8 cellular contexts compared by ENCODE assay signal in the genomic region with DNA sequence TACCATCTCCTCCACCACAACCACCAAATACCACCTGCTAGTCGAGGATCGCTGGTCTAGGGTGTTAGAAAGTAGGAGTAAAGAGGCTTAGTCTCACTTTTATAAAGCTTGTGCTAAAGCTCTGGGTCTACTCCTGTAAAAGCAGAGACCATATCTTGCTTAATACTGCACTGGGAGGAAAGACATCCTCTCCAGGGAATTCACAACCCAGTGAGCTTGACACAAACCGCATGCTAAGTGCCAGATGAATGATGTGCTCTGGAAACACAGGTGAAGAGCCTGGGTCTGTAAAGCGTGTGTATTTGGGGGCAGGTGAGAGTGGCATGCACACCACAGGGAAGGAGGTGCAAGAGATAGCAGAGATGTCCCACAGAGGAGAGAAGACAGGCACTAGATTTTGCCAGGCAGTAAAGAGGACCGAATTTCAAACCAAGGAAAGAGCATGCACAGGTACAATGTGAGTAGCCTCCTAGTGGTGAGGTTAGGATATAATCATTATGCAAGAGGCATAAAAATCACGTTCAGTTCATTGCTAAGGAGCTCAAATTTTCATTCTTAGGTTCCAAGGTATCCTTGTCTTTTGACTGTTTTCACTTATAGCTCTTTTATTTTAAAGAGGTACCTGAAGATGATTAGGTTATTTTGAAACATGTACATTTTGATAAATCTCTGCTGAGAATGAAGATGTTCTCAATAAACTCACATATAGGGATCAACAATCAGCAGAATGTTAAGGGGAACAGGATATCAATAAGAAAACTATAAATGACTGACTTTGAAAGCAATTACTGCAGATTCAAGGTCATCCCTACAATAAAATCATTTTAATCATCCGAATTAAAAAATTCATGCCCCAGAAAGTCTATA. TPM values are rescaled to one million over a fixed set of nuclear protein-coding genes. Genes with fewer than 3 reads are reported as not detected.
DNase-seq lines count a peak whose midpoint lies in the region; ATAC-seq, FAIRE-seq and TF ChIP-seq lines count a peak whose summit lies in the region.

No MANE protein-coding gene starts in this region.

- no peaks in the 10 kb centered on the region for H3K27me3 ChIP-seq in PC-3 (ENCODE audit: low read length)
- H3K27me3 ChIP-seq in pancreas = no peaks in the 10 kb centered on the region

- no peak for FAIRE-seq in pancreas (lab: Jason Lieb, UNC)

- no peaks in the 10 kb centered on the region for H3K9me3 Mint-ChIP-seq in activated naive CD4-positive, alpha-beta T cell treated with anti-CD3 and anti-CD28 coated beads for 36 hours

- H3K4me2 ChIP-seq in PC-3 (ENCODE audit: low read length) = no peak overlapping the region

- POLR2A ChIA-PET in PC-3 (lab: Charles Lee; ENCODE audit: unreplicated experiment) = no interaction called here

- peaks cover 8% of the 10 kb centered on the region for H3K36me3 Mint-ChIP-seq in activated naive CD4-positive, alpha-beta T cell treated with anti-CD3 and anti-CD28 coated beads for 36 hours (ENCODE audit: low read depth)

- DNase-seq in ELR (ENCODE audit: low read depth) (peak; percentile 53), PC-3 (peak; percentile 47), epithelial cell of esophagus (ENCODE audit: low read depth) (peak; percentile 46), pancreas (no peak), HuH-7 (ENCODE audit: low spot score) (no peak)
- DNase-seq in activated naive CD4-positive, alpha-beta T cell treated with anti-CD3 and anti-CD28 coated beads for 36 hours = no peak

- no peak overlapping the region for H3K4me3 Mint-ChIP-seq in activated naive CD4-positive, alpha-beta T cell treated with anti-CD3 and anti-CD28 coated beads for 36 hours

- H3K36me3 ChIP-seq in PC-3 (ENCODE audit: low read depth, low read length) = no peaks in the 10 kb centered on the region
- no peaks in the 10 kb centered on the region for H3K36me3 ChIP-seq in pancreas

- H3K9me2 ChIP-seq in PC-3 (replicated peaks; ENCODE audit: low read length) = no peaks in the 10 kb centered on the region

- peaks cover 39% of the 10 kb centered on the region for H3K4me1 Mint-ChIP-seq in activated naive CD4-positive, alpha-beta T cell treated with anti-CD3 and anti-CD28 coated beads for 36 hours (ENCODE audit: low read depth)

- WGBS in pancreas, 2 donors = 56 to 61% methylated on average over 7 of the region's 7 CpGs

- no peaks in the 10 kb centered on the region for H3K79me2 ChIP-seq in PC-3 (ENCODE audit: low read length)

- ATAC-seq in GM19455 (IDR thresholded peaks at IDR 0.05; ENCODE audit: unreplicated experiment) = peak; percentile 82
- ATAC-seq in HG03378 (IDR thresholded peaks at IDR 0.05; ENCODE audit: unreplicated experiment) = peak; percentile 81
- ATAC-seq in PC-3 = peak; percentile 58; the same call in 1 of the 2 replicates
- peak; percentile 64 to 91 (median 82) for ATAC-seq in pancreas

- H3K4me3 ChIP-seq in PC-3 (ENCODE audit: low read length) (no peak overlapping the region), epithelial cell of esophagus (ENCODE audit: low read length) (no peak overlapping the region), pancreas (no peak overlapping the region)

- no peak overlapping the region for H3K27ac Mint-ChIP-seq in activated naive CD4-positive, alpha-beta T cell treated with anti-CD3 and anti-CD28 coated beads for 36 hours

- no peak overlapping the region for H3K9ac ChIP-seq in PC-3 (ENCODE audit: low read length)

- intact Hi-C loops in PC-3 (cut with micrococcal nuclease) = no loop called here
- intact Hi-C loops in pancreas (cut with DNase I) = loop anchor here in 1 of 3 donors (10.0 kb wide), 1 partner anchor 59 kb away; no protein-coding TSS in a partner anchor
- intact Hi-C loops in activated naive CD4-positive, alpha-beta T cell treated with anti-CD3 and anti-CD28 coated beads for 36 hours (cut with micrococcal nuclease) = no loop called here

- TF ChIP-seq CTCF in PC-3 (conservative IDR thresholded peaks at IDR 0.05; ENCODE audit: low read depth, low read length) = peak; percentile 68
- TF ChIP-seq CTCF in epithelial cell of esophagus (IDR thresholded peaks at IDR 0.05; ENCODE audit: insufficient read depth, low read depth, low read length, missing control alignments) = peak; percentile 69
- TF ChIP-seq CTCF in pancreas (IDR thresholded peaks at IDR 0.05) = peak in 3 of 4 donors; percentile 34 to 51 (median 38)

- H2AFZ ChIP-seq in PC-3 (ENCODE audit: low read length) = no peak overlapping the region

- no peaks in the 10 kb centered on the region for H3K27me3 Mint-ChIP-seq in activated naive CD4-positive, alpha-beta T cell treated with anti-CD3 and anti-CD28 coated beads for 36 hours (ENCODE audit: low read depth)

- H3K4me1 ChIP-seq in PC-3 (ENCODE audit: insufficient read depth, low read length) (no peaks in the 10 kb centered on the region), pancreas (peaks cover 0 to 6% (median 0%) of the 10 kb centered on the region in 3 donors)

- BruUV-seq in PC-3 (replicated peaks; lab: Mats Ljungman, UMichigan) = no TSS peak

- no peaks in the 10 kb centered on the region for H4K20me1 ChIP-seq in PC-3 (ENCODE audit: low read length)

- H3F3A ChIP-seq in PC-3 (ENCODE audit: low read length, unreplicated experiment) = no peaks in the 10 kb centered on the region

- CTCF ChIA-PET in PC-3 (lab: Charles Lee) = interaction anchor here (1.6 kb wide), 1 partner anchor 59 kb away, joined by 6 read pairs; no protein-coding TSS in a partner anchor
- CTCF ChIA-PET in activated naive CD4-positive, alpha-beta T cell treated with anti-CD3 and anti-CD28 coated beads for 36 hours (lab: Charles Lee) = interaction anchor here (0.7 to 5.0 kb wide), 22 partner anchors 9 to 178 kb away, joined by 3 to 34 read pairs (median 6); a partner anchor contains a TSS

- H3K27ac ChIP-seq in PC-3 (ENCODE audit: low read length) = no peak overlapping the region
- no peak overlapping the region for H3K27ac ChIP-seq in pancreas

- H3K9me3 ChIP-seq in PC-3 (ENCODE audit: low read length) (no peaks in the 10 kb centered on the region), pancreas (no peaks in the 10 kb centered on the region)

RNA-seq across cellular contexts. Expression of a gene that starts 20.7 kb away (rescaled TPM):
- 6.0 and 8.7 TPM in 2 replicates for total RNA-seq in PC-3 (2014; rRNA removed)
- total RNA-seq in pancreas = 10 to 100 TPM; 13.8 to 27.7 (median 19.2) TPM
- polyA plus RNA-seq in pancreas = 10 to 100 TPM in 1 of 2 donors, 1 to 10 TPM in 1; 7.3 to 21.3 TPM
- 10 to 100 TPM; 48.6 to 48.9 TPM for total RNA-seq in activated naive CD4-positive, alpha-beta T cell treated with anti-CD3 and anti-CD28 coated beads for 36 hours

Comparison
In these comparisons a context has a peak if more than half of its experiments do, and no peak if none do; other contexts are left out.
1. DNase-seq: peak in ELR (single experiment), PC-3 (single experiment) and epithelial cell of esophagus (single experiment); none in pancreas (0 of 6), activated naive CD4-positive, alpha-beta T cell treated with anti-CD3 and anti-CD28 coated beads for 36 hours (single experiment) and HuH-7 (single experiment).
2. Peak in every context shown above with its lines, with median percentiles within 50 percentile points of each other: ATAC-seq and CTCF ChIP-seq.